ENCODE assay signal across 2 cellular contexts in genomic region chr5:111422245-111422644, GRCh38.
TF ChIP-seq lines count a peak whose summit lies in the region.

No MANE protein-coding gene starts in this region.

TF ChIP-seq in SK-N-SH, 30 proteins besides CTCF, POLR2A, EP300 and RAD21 (continued from another document):
- no peak for TF ChIP-seq MEF2A (IDR thresholded peaks at IDR 0.05; ENCODE audit: borderline replicate concordance, low read depth)
- TF ChIP-seq USF1 (IDR thresholded peaks at IDR 0.05; ENCODE audit: borderline replicate concordance, low read depth) = no peak
- TF ChIP-seq RFX5 (IDR thresholded peaks at IDR 0.05; ENCODE audit: low read length) = no peak
- TF ChIP-seq CHD2 (IDR thresholded peaks at IDR 0.05; ENCODE audit: low read length, partially characterized antibody) = no peak
- no peak for TF ChIP-seq SIN3A (IDR thresholded peaks at IDR 0.05; ENCODE audit: borderline replicate concordance, low read depth, low read length)
- no peak for TF ChIP-seq RCOR1 (IDR thresholded peaks at IDR 0.05; ENCODE audit: low read length)
- TF ChIP-seq USF2 (IDR thresholded peaks at IDR 0.05; ENCODE audit: borderline replicate concordance, low read depth, low read length) = no peak
- no peak for TF ChIP-seq ELF1 (IDR thresholded peaks at IDR 0.05)
- TF ChIP-seq TEAD4 (IDR thresholded peaks at IDR 0.05; ENCODE audit: borderline replicate concordance, insufficient read depth) = no peak
- TF ChIP-seq NFIC (IDR thresholded peaks at IDR 0.05; ENCODE audit: borderline replicate concordance) = no peak
- no peak for TF ChIP-seq MAX (IDR thresholded peaks at IDR 0.05; ENCODE audit: low read depth)
- TF ChIP-seq FOSL2 (IDR thresholded peaks at IDR 0.05; ENCODE audit: borderline replicate concordance, low read depth) = no peak
- no peak for TF ChIP-seq REST (IDR thresholded peaks at IDR 0.05; ENCODE audit: low read depth, low read length)

TF ChIP-seq in GM12878, 131 proteins besides CTCF, POLR2A, EP300 and RAD21 (continued from another document):
- TF ChIP-seq KAT2A (conservative IDR thresholded peaks at IDR 0.05; ENCODE audit: control insufficient read depth, low read depth, low read length) (no peak), JUND (IDR thresholded peaks at IDR 0.05; ENCODE audit: low read depth, low read length) (no peak), IKZF2 (IDR thresholded peaks at IDR 0.05) (peak in 1 of 2 experiments; percentile 12; a peak in 1 of 4 replicates), POU2F2 (IDR thresholded peaks at IDR 0.05; ENCODE audit: borderline replicate concordance, low read depth, low read length) (0 out of 3 replicates have a peak, but pooled peaks have one; percentile 27), JUNB (IDR thresholded peaks at IDR 0.05) (peak; percentile 29; the same call in 1 of the 2 replicates), MAX (IDR thresholded peaks at IDR 0.05; ENCODE audit: low read depth, low read length) (no peak), HCFC1 (IDR thresholded peaks at IDR 0.05; ENCODE audit: low read length) (no peak), CHD1 (IDR thresholded peaks at IDR 0.05; ENCODE audit: low read depth, low read length) (no peak), FOXM1 (IDR thresholded peaks at IDR 0.05; ENCODE audit: low read depth, low read length) (no peak), DPF2 (IDR thresholded peaks at IDR 0.05) (no peak), NFIC (IDR thresholded peaks at IDR 0.05; ENCODE audit: low read depth, low read length) (peak; percentile 25; the same call in 1 of the 2 replicates), WRNIP1 (IDR thresholded peaks at IDR 0.05; ENCODE audit: borderline replicate concordance, low read depth, low read length) (no peak), CUX1 (IDR thresholded peaks at IDR 0.05; ENCODE audit: insufficient replicate concordance, low read depth, low read length) (no peak), RUNX3 (IDR thresholded peaks at IDR 0.05; ENCODE audit: low read length) (peak; percentile 83), EED (IDR thresholded peaks at IDR 0.05; ENCODE audit: low read depth) (0 out of 2 replicates have a peak, but pooled peaks have one; percentile 35), SMC3 (IDR thresholded peaks at IDR 0.05; ENCODE audit: borderline replicate concordance, low read length) (no peak), ESRRA (IDR thresholded peaks at IDR 0.05; ENCODE audit: low read length) (no peak)
- TF ChIP-seq, protein P1, sequence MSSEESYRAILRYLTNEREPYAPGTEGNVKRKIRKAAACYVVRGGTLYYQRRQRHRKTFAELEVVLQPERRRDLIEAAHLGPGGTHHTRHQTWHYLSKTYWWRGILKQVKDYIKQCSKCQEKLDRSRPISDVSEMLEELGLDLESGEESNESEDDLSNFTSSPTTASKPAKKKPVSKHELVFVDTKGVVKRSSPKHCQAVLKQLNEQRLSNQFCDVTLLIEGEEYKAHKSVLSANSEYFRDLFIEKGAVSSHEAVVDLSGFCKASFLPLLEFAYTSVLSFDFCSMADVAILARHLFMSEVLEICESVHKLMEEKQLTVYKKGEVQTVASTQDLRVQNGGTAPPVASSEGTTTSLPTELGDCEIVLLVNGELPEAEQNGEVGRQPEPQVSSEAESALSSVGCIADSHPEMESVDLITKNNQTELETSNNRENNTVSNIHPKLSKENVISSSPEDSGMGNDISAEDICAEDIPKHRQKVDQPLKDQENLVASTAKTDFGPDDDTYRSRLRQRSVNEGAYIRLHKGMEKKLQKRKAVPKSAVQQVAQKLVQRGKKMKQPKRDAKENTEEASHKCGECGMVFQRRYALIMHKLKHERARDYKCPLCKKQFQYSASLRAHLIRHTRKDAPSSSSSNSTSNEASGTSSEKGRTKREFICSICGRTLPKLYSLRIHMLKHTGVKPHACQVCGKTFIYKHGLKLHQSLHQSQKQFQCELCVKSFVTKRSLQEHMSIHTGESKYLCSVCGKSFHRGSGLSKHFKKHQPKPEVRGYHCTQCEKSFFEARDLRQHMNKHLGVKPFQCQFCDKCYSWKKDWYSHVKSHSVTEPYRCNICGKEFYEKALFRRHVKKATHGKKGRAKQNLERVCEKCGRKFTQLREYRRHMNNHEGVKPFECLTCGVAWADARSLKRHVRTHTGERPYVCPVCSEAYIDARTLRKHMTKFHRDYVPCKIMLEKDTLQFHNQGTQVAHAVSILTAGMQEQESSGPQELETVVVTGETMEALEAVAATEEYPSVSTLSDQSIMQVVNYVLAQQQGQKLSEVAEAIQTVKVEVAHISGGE (CRISPR knock-in tag; IDR thresholded peaks at IDR 0.05) = no peak
TF ChIP-seq in GM12878: peak in this region for 6.
